Comparison of ENCODE assay signal across 16 cellular contexts in the genomic region with DNA sequence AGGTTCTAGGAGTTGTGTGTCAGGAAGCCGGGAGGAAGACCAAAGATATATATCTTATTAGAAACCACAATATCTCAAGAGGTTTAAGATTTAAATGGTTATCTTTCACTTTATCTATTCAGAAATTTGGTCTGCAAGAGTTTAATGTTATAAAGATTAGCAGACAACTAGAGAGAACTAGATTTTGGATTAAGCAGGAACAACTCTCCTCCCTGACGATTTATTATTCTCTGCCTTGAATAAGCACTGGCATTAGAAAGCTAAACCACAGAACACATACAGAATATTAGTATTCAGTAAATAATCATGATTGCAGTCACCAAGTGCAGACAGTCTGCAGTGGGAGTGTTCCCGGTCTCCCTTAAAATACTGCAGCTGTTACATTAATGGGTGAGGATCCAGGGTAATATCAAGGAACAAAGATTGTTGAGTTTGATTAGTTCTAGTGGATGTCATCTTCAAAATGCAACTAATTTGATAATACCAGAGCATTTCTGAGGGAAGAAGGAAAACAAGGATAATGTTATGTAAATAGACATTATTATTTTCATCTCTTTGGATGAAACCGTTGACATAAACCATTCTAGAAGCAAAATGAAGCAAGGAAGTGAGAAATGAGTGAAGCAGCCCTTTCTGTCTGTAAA.
DNase-seq lines count a peak whose midpoint lies in the region; ATAC-seq and TF ChIP-seq lines count a peak whose summit lies in the region.
"Had no signal": no experiment of that assay in that cellular context is flagged by ENCODE, and none has a peak within 500 bp of the region (broad histone marks: within the 10 kb centered on the region; RNA-seq: fewer than 3 reads in every experiment).

No MANE protein-coding gene starts in this region.

- no peak for DNase-seq in left ventricle myocardium inferior
- DNase-seq in right atrium auricular region (ENCODE audit: low spot score) = no peak
- DNase-seq in fibroblast of villous mesenchyme (ENCODE audit: low read depth) = peak; percentile 50
- DNase-seq in neural crest cell (ENCODE audit: low read depth, low spot score) = no peak
- DNase-seq in immature natural killer cell = no peak
- DNase-seq in C1 segment of cervical spinal cord (lab: John Stamatoyannopoulos, UW) = no peak
- DNase-seq in activated gamma-delta T cell treated with Interleukin-2 at 50 U/mL for 16 hours = no peak
- DNase-seq: Caco-2; CD8-positive, alpha-beta memory T cell; DND-41; GDM1; GOT3; H9 had no signal

- H3K36me3 ChIP-seq in left ventricle myocardium inferior = no peaks in the 10 kb centered on the region
- no peaks in the 10 kb centered on the region for H3K36me3 ChIP-seq in right atrium auricular region

- TF ChIP-seq CTCF in left ventricle myocardium inferior (IDR thresholded peaks at IDR 0.05; ENCODE audit: borderline replicate concordance) = no peak
- no peak for TF ChIP-seq CTCF in right atrium auricular region (IDR thresholded peaks at IDR 0.05)
- no peak for TF ChIP-seq CTCF in fibroblast of villous mesenchyme (IDR thresholded peaks at IDR 0.05; ENCODE audit: insufficient read depth, low read depth, low read length)
- no peak for TF ChIP-seq CTCF in neural crest cell (conservative IDR thresholded peaks at IDR 0.05)

- no peak overlapping the region for H3K4me3 Mint-ChIP-seq in neural crest cell
- H3K4me3 Mint-ChIP-seq in immature natural killer cell = no peak overlapping the region
- H3K4me3 Mint-ChIP-seq: CD8-positive, alpha-beta memory T cell; H9 had no signal

- intact Hi-C loops in left ventricle myocardium inferior (cut with micrococcal nuclease) = no loop called here

- H3K9me3 ChIP-seq in left ventricle myocardium inferior (replicated peaks) = no peaks in the 10 kb centered on the region
- no peaks in the 10 kb centered on the region for H3K9me3 ChIP-seq in right atrium auricular region
- H3K9me3 ChIP-seq: Caco-2 had no signal

- H3K36me3 Mint-ChIP-seq in neural crest cell (ENCODE audit: low read depth) = no peaks in the 10 kb centered on the region
- H3K36me3 Mint-ChIP-seq in immature natural killer cell = no peaks in the 10 kb centered on the region
- H3K36me3 Mint-ChIP-seq: CD8-positive, alpha-beta memory T cell had no signal

- no peaks in the 10 kb centered on the region for H3K4me1 Mint-ChIP-seq in neural crest cell
- H3K4me1 Mint-ChIP-seq in immature natural killer cell = no peaks in the 10 kb centered on the region
- H3K4me1 Mint-ChIP-seq: H9 had no signal

- H3K9me3 Mint-ChIP-seq in neural crest cell = peaks cover 3% of the 10 kb centered on the region
- no peaks in the 10 kb centered on the region for H3K9me3 Mint-ChIP-seq in immature natural killer cell
- H3K9me3 Mint-ChIP-seq: CD8-positive, alpha-beta memory T cell; H9 had no signal

- H3K27ac Mint-ChIP-seq in neural crest cell (ENCODE audit: unreplicated experiment) (peak overlapping the region; percentile 38), immature natural killer cell (no peak overlapping the region)

- H3K27me3 ChIP-seq in left ventricle myocardium inferior (ENCODE audit: low read depth) = no peaks in the 10 kb centered on the region
- H3K27me3 ChIP-seq in right atrium auricular region = no peaks in the 10 kb centered on the region

- ATAC-seq in HG03521 (IDR thresholded peaks at IDR 0.05; ENCODE audit: unreplicated experiment) = no peak

- peaks cover 11% of the 10 kb centered on the region for H3K4me1 ChIP-seq in left ventricle myocardium inferior
- H3K4me1 ChIP-seq in right atrium auricular region = peaks cover 0 to 8% of the 10 kb centered on the region in 2 donors

- H3K27ac ChIP-seq in left ventricle myocardium inferior (replicated peaks) (peak overlapping the region; percentile 33), right atrium auricular region (peak overlapping the region in 1 of 2 donors; percentile 23)
- H3K27ac ChIP-seq: 22Rv1, HL-60 had no signal

- H3K27me3 Mint-ChIP-seq in neural crest cell (ENCODE audit: low read depth) = no peaks in the 10 kb centered on the region
- H3K27me3 Mint-ChIP-seq in immature natural killer cell (ENCODE audit: low read depth in 3 of 3) = peaks cover 0 to 5% (median 4%) of the 10 kb centered on the region in 3 donors

- H3K4me3 ChIP-seq in left ventricle myocardium inferior = no peak overlapping the region
- H3K4me3 ChIP-seq in right atrium auricular region = no peak overlapping the region
- no peak overlapping the region for H3K4me3 ChIP-seq in fibroblast of villous mesenchyme (ENCODE audit: low read depth, low read length)
